ENCODE assay signal across 10 cellular contexts in the genomic region with DNA sequence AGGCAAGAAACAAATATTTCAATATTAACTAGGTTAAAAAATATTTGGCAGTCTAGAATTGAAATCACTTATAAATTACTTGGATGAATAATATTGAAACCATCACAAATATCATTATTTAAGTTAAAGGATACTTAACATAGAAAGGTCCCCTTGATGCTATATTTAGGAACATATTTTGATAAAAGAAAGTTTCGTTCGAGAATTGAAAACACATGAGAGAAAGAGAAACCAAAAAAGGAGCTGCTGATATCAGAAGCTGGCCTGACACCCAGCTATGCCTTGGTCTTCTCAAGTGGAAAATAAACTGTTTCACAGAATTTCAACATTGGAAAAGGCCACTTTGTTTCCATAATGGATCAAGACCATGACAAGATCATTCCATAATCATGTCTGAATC.
A peak's percentile ranks its signal among the peaks of the same experiment; 100 is the strongest.
DNase-seq lines count a peak whose midpoint lies in the region; ATAC-seq and TF ChIP-seq lines count a peak whose summit lies in the region.
"Had no signal": no experiment of that assay in that cellular context is flagged by ENCODE, and none has a peak within 500 bp of the region (broad histone marks: within the 10 kb centered on the region; RNA-seq: fewer than 3 reads in every experiment).

No MANE protein-coding gene starts in this region.

- no peaks in the 10 kb centered on the region for H3K4me1 ChIP-seq in GM23338 (ENCODE audit: insufficient read depth)

- H3K27ac Mint-ChIP-seq in naive B cell (peak overlapping the region; percentile 70 to 94 (median 90)), GM23338 (no peak overlapping the region; the same call in 1 of the 2 replicates), nephron progenitor cell (no peak overlapping the region)
- H3K27ac Mint-ChIP-seq: H9 had no signal

- H3K27ac ChIP-seq in HL-60 (replicated peaks) (peak overlapping the region; percentile 63), GM23338 (ENCODE audit: low read depth) (no peak overlapping the region)

- peak overlapping the region; percentile 8 for H3K4me3 Mint-ChIP-seq in activated T-cell treated with anti-CD3 and anti-CD28 coated beads, Interleukin-2, amount 50 U/mL, for 4 hours
- H3K4me3 Mint-ChIP-seq in naive B cell, result peak overlapping the region in 6 of 8 donors; percentile 45 to 83 (median 70)
- H3K4me3 Mint-ChIP-seq in GM23338, result no peak overlapping the region
- H3K4me3 Mint-ChIP-seq in nephron progenitor cell, result no peak overlapping the region
- H3K4me3 Mint-ChIP-seq: H9 had no signal

- no peaks in the 10 kb centered on the region for H3K36me3 Mint-ChIP-seq in activated T-cell treated with anti-CD3 and anti-CD28 coated beads, Interleukin-2, amount 50 U/mL, for 4 hours (ENCODE audit: insufficient read depth)
- peaks cover 6 to 23% of the 10 kb centered on the region in 2 donors for H3K36me3 Mint-ChIP-seq in naive B cell
- H3K36me3 Mint-ChIP-seq in GM23338 (ENCODE audit: low read depth), result no peaks in the 10 kb centered on the region
- H3K36me3 Mint-ChIP-seq in nephron progenitor cell (ENCODE audit: low read depth), result no peaks in the 10 kb centered on the region

- H3K27me3 ChIP-seq in HL-60 (ENCODE audit: insufficient read depth, poor library complexity, severe bottlenecking), result no peaks in the 10 kb centered on the region
- no peaks in the 10 kb centered on the region for H3K27me3 ChIP-seq in GM23338 (ENCODE audit: insufficient read depth)

- H3K4me3 ChIP-seq in HL-60 (replicated peaks; ENCODE audit: insufficient read depth, low read length) (no peak overlapping the region), GM23338 (no peak overlapping the region)

- no peaks in the 10 kb centered on the region for H3K9me3 Mint-ChIP-seq in activated T-cell treated with anti-CD3 and anti-CD28 coated beads, Interleukin-2, amount 50 U/mL, for 4 hours
- H3K9me3 Mint-ChIP-seq in naive B cell (peaks cover 0 to 17% (median 8%) of the 10 kb centered on the region in 7 donors), GM23338 (no peaks in the 10 kb centered on the region), nephron progenitor cell (no peaks in the 10 kb centered on the region)

- DNase-seq in activated T-cell treated with anti-CD3 and anti-CD28 coated beads, Interleukin-2, amount 50 U/mL, for 4 hours, result no peak
- no peak for DNase-seq in activated T-cell treated with anti-CD3 and anti-CD28 coated beads for 4 hours
- no peak for DNase-seq in HL-60 (ENCODE audit: low read depth in 1 of 2, low spot score in 1 of 2)
- peak; percentile 7 for DNase-seq in naive B cell
- no peak for DNase-seq in GM23338 (ENCODE audit: low spot score)
- DNase-seq in nephron progenitor cell, result no peak
- DNase-seq in DMS 273 (lab: John Stamatoyannopoulos, UW; ENCODE audit: unreplicated experiment), result no peak
- DNase-seq: H9, NCI-H226 had no signal

- no peak overlapping the region for H3K4me2 ChIP-seq in GM23338

- TF ChIP-seq CTCF in HL-60 (IDR thresholded peaks at IDR 0.05; ENCODE audit: insufficient read depth, low read length) (no peak), GM23338 (conservative IDR thresholded peaks at IDR 0.05; ENCODE audit: low read depth in 2 of 2) (no peak), nephron progenitor cell (IDR thresholded peaks at IDR 0.05) (no peak)

- H3K36me3 ChIP-seq in GM23338 (ENCODE audit: insufficient read depth), result no peaks in the 10 kb centered on the region

- no peaks in the 10 kb centered on the region for H3K27me3 Mint-ChIP-seq in activated T-cell treated with anti-CD3 and anti-CD28 coated beads, Interleukin-2, amount 50 U/mL, for 4 hours (ENCODE audit: low read depth)
- H3K27me3 Mint-ChIP-seq in naive B cell, result no peaks in the 10 kb centered on the region
- H3K27me3 Mint-ChIP-seq in GM23338 (ENCODE audit: insufficient read depth, low read depth, poor library complexity), result no peaks in the 10 kb centered on the region
- H3K27me3 Mint-ChIP-seq in nephron progenitor cell (ENCODE audit: low read depth, poor library complexity), result peaks cover 2% of the 10 kb centered on the region

- H3K4me1 Mint-ChIP-seq in activated T-cell treated with anti-CD3 and anti-CD28 coated beads, Interleukin-2, amount 50 U/mL, for 4 hours (ENCODE audit: low read depth), result peaks cover 17% of the 10 kb centered on the region
- H3K4me1 Mint-ChIP-seq in naive B cell (peaks cover 27 to 44% (median 29%) of the 10 kb centered on the region in 3 donors), GM23338 (no peaks in the 10 kb centered on the region), nephron progenitor cell (no peaks in the 10 kb centered on the region)
- H3K4me1 Mint-ChIP-seq: H9 had no signal

- H2AFZ ChIP-seq in GM23338, result no peak overlapping the region

- H3K9me2 ChIP-seq in GM23338 (ENCODE audit: insufficient read depth), result no peaks in the 10 kb centered on the region

- H3K79me2 ChIP-seq in GM23338 (replicated peaks; ENCODE audit: insufficient read depth), result no peaks in the 10 kb centered on the region

- H4K20me1 ChIP-seq in GM23338 (replicated peaks; ENCODE audit: insufficient read depth), result no peaks in the 10 kb centered on the region

- no peak for ATAC-seq in activated T-cell treated with anti-CD3 and anti-CD28 coated beads, Interleukin-2, amount 50 U/mL, for 4 hours
- ATAC-seq in HG02642 (IDR thresholded peaks at IDR 0.05; ENCODE audit: poor library complexity, unreplicated experiment), result peak; percentile 64
- peak; percentile 29 to 49 for ATAC-seq in naive B cell (ENCODE audit: low read depth in 2 of 2)
- ATAC-seq in GM23338, result no peak

- no peaks in the 10 kb centered on the region for H3F3A ChIP-seq in GM23338 (replicated peaks; ENCODE audit: low read depth)

TF ChIP-seq in GM23338, 12 proteins besides CTCF, POLR2A, EP300 and RAD21 (continues in another document):
- TF ChIP-seq, protein P1, sequence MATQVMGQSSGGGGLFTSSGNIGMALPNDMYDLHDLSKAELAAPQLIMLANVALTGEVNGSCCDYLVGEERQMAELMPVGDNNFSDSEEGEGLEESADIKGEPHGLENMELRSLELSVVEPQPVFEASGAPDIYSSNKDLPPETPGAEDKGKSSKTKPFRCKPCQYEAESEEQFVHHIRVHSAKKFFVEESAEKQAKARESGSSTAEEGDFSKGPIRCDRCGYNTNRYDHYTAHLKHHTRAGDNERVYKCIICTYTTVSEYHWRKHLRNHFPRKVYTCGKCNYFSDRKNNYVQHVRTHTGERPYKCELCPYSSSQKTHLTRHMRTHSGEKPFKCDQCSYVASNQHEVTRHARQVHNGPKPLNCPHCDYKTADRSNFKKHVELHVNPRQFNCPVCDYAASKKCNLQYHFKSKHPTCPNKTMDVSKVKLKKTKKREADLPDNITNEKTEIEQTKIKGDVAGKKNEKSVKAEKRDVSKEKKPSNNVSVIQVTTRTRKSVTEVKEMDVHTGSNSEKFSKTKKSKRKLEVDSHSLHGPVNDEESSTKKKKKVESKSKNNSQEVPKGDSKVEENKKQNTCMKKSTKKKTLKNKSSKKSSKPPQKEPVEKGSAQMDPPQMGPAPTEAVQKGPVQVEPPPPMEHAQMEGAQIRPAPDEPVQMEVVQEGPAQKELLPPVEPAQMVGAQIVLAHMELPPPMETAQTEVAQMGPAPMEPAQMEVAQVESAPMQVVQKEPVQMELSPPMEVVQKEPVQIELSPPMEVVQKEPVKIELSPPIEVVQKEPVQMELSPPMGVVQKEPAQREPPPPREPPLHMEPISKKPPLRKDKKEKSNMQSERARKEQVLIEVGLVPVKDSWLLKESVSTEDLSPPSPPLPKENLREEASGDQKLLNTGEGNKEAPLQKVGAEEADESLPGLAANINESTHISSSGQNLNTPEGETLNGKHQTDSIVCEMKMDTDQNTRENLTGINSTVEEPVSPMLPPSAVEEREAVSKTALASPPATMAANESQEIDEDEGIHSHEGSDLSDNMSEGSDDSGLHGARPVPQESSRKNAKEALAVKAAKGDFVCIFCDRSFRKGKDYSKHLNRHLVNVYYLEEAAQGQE (IDR thresholded peaks at IDR 0.05; ENCODE audit: unreplicated experiment), result no peak
- TF ChIP-seq JUNB (IDR thresholded peaks at IDR 0.05; ENCODE audit: unreplicated experiment) (no peak), STAT1 (IDR thresholded peaks at IDR 0.05; ENCODE audit: unreplicated experiment) (no peak)

Comparison
In these comparisons a context has a peak if more than half of its experiments do, and no peak if none do; other contexts are left out.
1. ATAC-seq: peak in HG02642 (single experiment) and naive B cell (2 of 2); none in activated T-cell treated with anti-CD3 and anti-CD28 coated beads, Interleukin-2, amount 50 U/mL, for 4 hours (0 of 2) and GM23338 (single experiment).
2. H3K4me3 Mint-ChIP-seq: peak in activated T-cell treated with anti-CD3 and anti-CD28 coated beads, Interleukin-2, amount 50 U/mL, for 4 hours (single experiment) and naive B cell (6 of 8); none in GM23338 (single experiment) and nephron progenitor cell (single experiment).
3. H3K27ac Mint-ChIP-seq: peak in naive B cell (6 of 6); none in GM23338 (single experiment) and nephron progenitor cell (single experiment).